12 cellular contexts compared by ENCODE assay signal in genomic region chr1:15406911-15407559, GRCh38. TPM values are rescaled to one million over a fixed set of nuclear protein-coding genes. Genes with fewer than 3 reads are reported as not detected.
A peak's percentile ranks its signal among the peaks of the same experiment; 100 is the strongest.
DNase-seq lines count a peak whose midpoint lies in the region; ATAC-seq and TF ChIP-seq lines count a peak whose summit lies in the region.
"Had no signal": no experiment of that assay in that cellular context is flagged by ENCODE, and none has a peak within 500 bp of the region (broad histone marks: within the 10 kb centered on the region; RNA-seq: fewer than 3 reads in every experiment).

No MANE protein-coding gene starts in this region.

- WGBS in smooth muscle cell (ENCODE audit: low lambda C conversion rate) = 30% methylated on average over 7 of the region's 7 CpGs

- TF ChIP-seq CTCF in smooth muscle cell (IDR thresholded peaks at IDR 0.05; ENCODE audit: borderline replicate concordance, insufficient read depth, poor library complexity, severe bottlenecking) = no peak

- intact Hi-C loops in activated T-helper 1 cell treated with anti-CD3 and anti-CD28 coated beads, Interleukin-12 subunit alpha, Interleukin-12 subunit beta, Interleukin-2, Interleukin-4 antibody, amounts not matched to agents 30 ng/mL and 10 ng/mL and 1 ng/mL, durations not matched to agents 14 hours and 24 hours and 36 hours (cut with micrococcal nuclease) = no loop called here

- H2AFZ ChIP-seq in smooth muscle cell (ENCODE audit: low read depth) = peak overlapping the region; percentile 6

- no peaks in the 10 kb centered on the region for H3K9me3 Mint-ChIP-seq in activated T-helper 1 cell treated with anti-CD3 and anti-CD28 coated beads, Interleukin-12 subunit alpha, Interleukin-12 subunit beta, Interleukin-2, Interleukin-4 antibody, amounts not matched to agents 30 ng/mL and 10 ng/mL and 1 ng/mL, durations not matched to agents 14 hours and 24 hours and 36 hours

- DNase-seq in G401 (ENCODE audit: low spot score) (peak; percentile 36), amniotic stem cell (lab: John Stamatoyannopoulos, UW) (peak; percentile 65), glomerular visceral epithelial cell (ENCODE audit: extremely low spot score) (peak; percentile 53), smooth muscle cell (lab: John Stamatoyannopoulos, UW; ENCODE audit: unreplicated experiment) (no peak), amygdala (lab: John Stamatoyannopoulos, UW) (no peak)
- no peak for DNase-seq in activated T-helper 1 cell treated with anti-CD3 and anti-CD28 coated beads, Interleukin-12 subunit alpha, Interleukin-12 subunit beta, Interleukin-2, Interleukin-4 antibody, amounts not matched to agents 30 ng/mL and 10 ng/mL and 1 ng/mL, durations not matched to agents 14 hours and 24 hours and 36 hours (ENCODE audit: low spot score)
- DNase-seq in activated CD4-positive, alpha-beta T cell treated with anti-CD3 and anti-CD28 coated beads, Interleukin-2, amount 50 U/mL, for 1 hour = no peak
- DNase-seq: cortex of kidney, NCI-H1417 treated with DMSO at 0.1 percent for 48 hours, upper lobe of right lung had no signal

- peak overlapping the region; percentile 75 for H3K27ac ChIP-seq in smooth muscle cell (ENCODE audit: low read depth)
- H3K27ac ChIP-seq: upper lobe of right lung had no signal

- no peak overlapping the region for H3K4me3 ChIP-seq in smooth muscle cell
- H3K4me3 ChIP-seq: upper lobe of right lung had no signal

- no peak overlapping the region for H3K27ac Mint-ChIP-seq in activated T-helper 1 cell treated with anti-CD3 and anti-CD28 coated beads, Interleukin-12 subunit alpha, Interleukin-12 subunit beta, Interleukin-2, Interleukin-4 antibody, amounts not matched to agents 30 ng/mL and 10 ng/mL and 1 ng/mL, durations not matched to agents 14 hours and 24 hours and 36 hours

- peak overlapping the region; percentile 61 for H3K9ac ChIP-seq in smooth muscle cell (ENCODE audit: low read depth)

- H3K4me1 Mint-ChIP-seq in activated T-helper 1 cell treated with anti-CD3 and anti-CD28 coated beads, Interleukin-12 subunit alpha, Interleukin-12 subunit beta, Interleukin-2, Interleukin-4 antibody, amounts not matched to agents 30 ng/mL and 10 ng/mL and 1 ng/mL, durations not matched to agents 14 hours and 24 hours and 36 hours (ENCODE audit: low read depth) = peaks cover 24% of the 10 kb centered on the region

- peaks cover 14% of the 10 kb centered on the region for H4K20me1 ChIP-seq in smooth muscle cell (ENCODE audit: low read depth)

- no peak overlapping the region for H3K4me3 Mint-ChIP-seq in activated T-helper 1 cell treated with anti-CD3 and anti-CD28 coated beads, Interleukin-12 subunit alpha, Interleukin-12 subunit beta, Interleukin-2, Interleukin-4 antibody, amounts not matched to agents 30 ng/mL and 10 ng/mL and 1 ng/mL, durations not matched to agents 14 hours and 24 hours and 36 hours

- in situ Hi-C loops in G401 (cut with HindIII; ENCODE audit: low sequenced_read_pairs) = no loop called here

- no peaks in the 10 kb centered on the region for H3K79me2 ChIP-seq in smooth muscle cell (ENCODE audit: low read depth)

- H3K4me1 ChIP-seq in smooth muscle cell (ENCODE audit: low read depth) = peaks cover 10% of the 10 kb centered on the region

- H3K27me3 ChIP-seq in smooth muscle cell (ENCODE audit: low read depth) = no peaks in the 10 kb centered on the region
- H3K27me3 ChIP-seq: upper lobe of right lung had no signal

- no peak for ATAC-seq in HG03457 (IDR thresholded peaks at IDR 0.05; ENCODE audit: unreplicated experiment)
- ATAC-seq: upper lobe of right lung had no signal

- peak overlapping the region; percentile 28 for H3K4me2 ChIP-seq in smooth muscle cell

- peaks cover 6% of the 10 kb centered on the region for H3K36me3 Mint-ChIP-seq in activated T-helper 1 cell treated with anti-CD3 and anti-CD28 coated beads, Interleukin-12 subunit alpha, Interleukin-12 subunit beta, Interleukin-2, Interleukin-4 antibody, amounts not matched to agents 30 ng/mL and 10 ng/mL and 1 ng/mL, durations not matched to agents 14 hours and 24 hours and 36 hours (ENCODE audit: low read depth)

- H3F3A ChIP-seq in smooth muscle cell (ENCODE audit: low read depth) = peaks cover 15% of the 10 kb centered on the region

- H3K9me3 ChIP-seq in smooth muscle cell (replicated peaks; ENCODE audit: low read depth) = no peaks in the 10 kb centered on the region
- H3K9me3 ChIP-seq: upper lobe of right lung had no signal

- H3K27me3 Mint-ChIP-seq in activated T-helper 1 cell treated with anti-CD3 and anti-CD28 coated beads, Interleukin-12 subunit alpha, Interleukin-12 subunit beta, Interleukin-2, Interleukin-4 antibody, amounts not matched to agents 30 ng/mL and 10 ng/mL and 1 ng/mL, durations not matched to agents 14 hours and 24 hours and 36 hours (ENCODE audit: insufficient read depth) = peaks cover 35% of the 10 kb centered on the region

- no peaks in the 10 kb centered on the region for H3K36me3 ChIP-seq in smooth muscle cell (ENCODE audit: low read depth)
- H3K36me3 ChIP-seq: upper lobe of right lung had no signal

RNA-seq across cellular contexts. Expression of gene EFHD2, which starts 2.7 kb away (rescaled TPM):
- total RNA-seq in G401 (2014; rRNA removed; shearing (Covaris generic)) = 52.5 and 60.2 TPM in 2 replicates
- 7.0 and 10.4 TPM in 2 replicates for total RNA-seq in smooth muscle cell
- polyA plus RNA-seq in smooth muscle cell = 22.9 and 34.1 TPM in 2 replicates
- 100 and 101 TPM in 2 replicates for total RNA-seq in activated T-helper 1 cell treated with anti-CD3 and anti-CD28 coated beads, Interleukin-12 subunit alpha, Interleukin-12 subunit beta, Interleukin-2, Interleukin-4 antibody, amounts not matched to agents 30 ng/mL and 10 ng/mL and 1 ng/mL, durations not matched to agents 14 hours and 24 hours and 36 hours

RNA-seq across cellular contexts. Expression of gene CTRC, which starts 31.2 kb away (rescaled TPM):
- total RNA-seq in G401 (2014; rRNA removed; shearing (Covaris generic)) = not detected in 2 replicates
- not detected in 2 replicates for total RNA-seq in smooth muscle cell
- polyA plus RNA-seq in smooth muscle cell = 1.2 TPM in 1 of 2 replicates, not detected in the other
- total RNA-seq in activated T-helper 1 cell treated with anti-CD3 and anti-CD28 coated beads, Interleukin-12 subunit alpha, Interleukin-12 subunit beta, Interleukin-2, Interleukin-4 antibody, amounts not matched to agents 30 ng/mL and 10 ng/mL and 1 ng/mL, durations not matched to agents 14 hours and 24 hours and 36 hours = 0.29 and 0.57 TPM in 2 replicates
- total RNA-seq: kidney epithelial cell had no signal

RNA-seq across cellular contexts. Expression of gene CELA2A, which starts 49.5 kb away (rescaled TPM):
- not detected in 2 replicates for total RNA-seq in G401 (2014; rRNA removed; shearing (Covaris generic))
- 2.6 TPM in 1 of 2 replicates, not detected in the other for total RNA-seq in smooth muscle cell
- polyA plus RNA-seq in smooth muscle cell = not detected in 2 replicates
- not detected in 2 replicates for total RNA-seq in activated T-helper 1 cell treated with anti-CD3 and anti-CD28 coated beads, Interleukin-12 subunit alpha, Interleukin-12 subunit beta, Interleukin-2, Interleukin-4 antibody, amounts not matched to agents 30 ng/mL and 10 ng/mL and 1 ng/mL, durations not matched to agents 14 hours and 24 hours and 36 hours
- total RNA-seq: kidney epithelial cell, upper lobe of right lung had no signal

Comparison
In these comparisons a context has a peak if more than half of its experiments do, and no peak if none do; other contexts are left out.
1. DNase-seq: peak in G401 (single experiment), amniotic stem cell (single experiment) and glomerular visceral epithelial cell (single experiment); none in smooth muscle cell (single experiment), amygdala (0 of 56), activated T-helper 1 cell treated with anti-CD3 and anti-CD28 coated beads, Interleukin-12 subunit alpha, Interleukin-12 subunit beta, Interleukin-2, Interleukin-4 antibody, amounts not matched to agents 30 ng/mL and 10 ng/mL and 1 ng/mL, durations not matched to agents 14 hours and 24 hours and 36 hours (single experiment) and activated CD4-positive, alpha-beta T cell treated with anti-CD3 and anti-CD28 coated beads, Interleukin-2, amount 50 U/mL, for 1 hour (single experiment).